Comparison of ENCODE assay signal across 17 cellular contexts in genomic region chr7:149770728-149771127, GRCh38. TPM values are rescaled to one million over a fixed set of nuclear protein-coding genes. Genes with fewer than 3 reads are reported as not detected.
DNase-seq lines count a peak whose midpoint lies in the region; ATAC-seq, FAIRE-seq and TF ChIP-seq lines count a peak whose summit lies in the region.
"Had no signal": no experiment of that assay in that cellular context is flagged by ENCODE, and none has a peak within 500 bp of the region (broad histone marks: within the 10 kb centered on the region; RNA-seq: fewer than 3 reads in every experiment).

No MANE protein-coding gene starts in this region.

- H3K4me2 ChIP-seq in A549 = peak overlapping the region; percentile 97; the same call in 2 of the 3 replicates

- POLR2A ChIA-PET in A549 (lab: Yijun Ruan, JAX) = no interaction called here
- POLR2A ChIA-PET in CD4-positive, alpha-beta memory T cell (lab: Charles Lee; ENCODE audit: partially characterized antibody) = interaction anchor here (1.0 kb wide), 2 partner anchors 99 to 146 kb away, joined by 3 read pairs; no protein-coding TSS in a partner anchor
- POLR2A ChIA-PET in activated CD8-positive, alpha-beta T cell treated with anti-CD3 and anti-CD28 coated beads for 36 hours (lab: Charles Lee) = interaction anchor here (0.5 kb wide), 1 partner anchor 447 kb away, joined by 3 read pairs; no protein-coding TSS in a partner anchor
- POLR2A ChIA-PET in naive thymus-derived CD4-positive, alpha-beta T cell (lab: Charles Lee) = no interaction called here

- H3K4me1 Mint-ChIP-seq in CD4-positive, alpha-beta memory T cell = peaks cover 0 to 17% (median 4%) of the 10 kb centered on the region in 4 donors
- H3K4me1 Mint-ChIP-seq in activated CD8-positive, alpha-beta T cell treated with anti-CD3 and anti-CD28 coated beads for 36 hours (ENCODE audit: low read depth) = peaks cover 12% of the 10 kb centered on the region
- peaks cover 2 to 29% (median 19%) of the 10 kb centered on the region in 7 donors for H3K4me1 Mint-ChIP-seq in naive thymus-derived CD4-positive, alpha-beta T cell

- CTCF ChIA-PET in A549 (lab: Yijun Ruan, JAX) = interaction anchor here (0.5 to 2.4 kb wide), 5 partner anchors 11 to 100 kb away, joined by 3 to 6 read pairs (median 3); no protein-coding TSS in a partner anchor
- CTCF ChIA-PET in CD4-positive, alpha-beta memory T cell (lab: Charles Lee; ENCODE audit: partially characterized antibody) = interaction anchor here (1.1 to 2.3 kb wide), 3 partner anchors 28 to 31 kb away, joined by 3 to 7 read pairs (median 3); no protein-coding TSS in a partner anchor
- CTCF ChIA-PET in activated CD8-positive, alpha-beta T cell treated with anti-CD3 and anti-CD28 coated beads for 36 hours (lab: Charles Lee) = interaction anchor here (1.3 to 1.8 kb wide), 3 partner anchors 37 to 108 kb away, joined by 3 to 5 read pairs (median 4); no protein-coding TSS in a partner anchor
- CTCF ChIA-PET in naive thymus-derived CD4-positive, alpha-beta T cell (lab: Charles Lee) = no interaction called here

- H3K9me3 ChIP-seq in A549 = no peaks in the 10 kb centered on the region
- H3K9me3 ChIP-seq in CD4-positive, alpha-beta memory T cell (ENCODE audit: control insufficient read depth in 1 of 2, low read length in 2 of 2) = no peaks in the 10 kb centered on the region
- no peaks in the 10 kb centered on the region for H3K9me3 ChIP-seq in naive thymus-derived CD4-positive, alpha-beta T cell (ENCODE audit: control insufficient read depth in 2 of 3, low read length in 3 of 3)
- H3K9me3 ChIP-seq: prostate gland, thyroid gland had no signal

- H3K4me1 ChIP-seq in A549 = peaks cover 16% of the 10 kb centered on the region
- H3K4me1 ChIP-seq in CD4-positive, alpha-beta memory T cell (ENCODE audit: insufficient read depth, low read length) = peaks cover 12% of the 10 kb centered on the region
- H3K4me1 ChIP-seq in naive thymus-derived CD4-positive, alpha-beta T cell (ENCODE audit: control insufficient read depth in 2 of 2, insufficient read depth in 2 of 2, low read length in 2 of 2) = peaks cover 5 to 8% of the 10 kb centered on the region in 2 donors
- H3K4me1 ChIP-seq: prostate gland had no signal

- H3K4me3 Mint-ChIP-seq in CD4-positive, alpha-beta memory T cell = peak overlapping the region; percentile 62 to 84 (median 74)
- peak overlapping the region; percentile 67 for H3K4me3 Mint-ChIP-seq in activated CD8-positive, alpha-beta T cell treated with anti-CD3 and anti-CD28 coated beads for 36 hours
- H3K4me3 Mint-ChIP-seq in naive thymus-derived CD4-positive, alpha-beta T cell = peak overlapping the region; percentile 16 to 88 (median 76)

- TF ChIP-seq CTCF in A549 (IDR thresholded peaks at IDR 0.05) = no peak
- no peak for TF ChIP-seq CTCF in activated CD8-positive, alpha-beta T cell treated with anti-CD3 and anti-CD28 coated beads for 36 hours (IDR thresholded peaks at IDR 0.05)

- no peaks in the 10 kb centered on the region for H3K36me3 ChIP-seq in CD4-positive, alpha-beta memory T cell (ENCODE audit: insufficient read depth, low read length)
- peaks cover 0 to 21% (median 0%) of the 10 kb centered on the region in 3 experiments for H3K36me3 ChIP-seq in naive thymus-derived CD4-positive, alpha-beta T cell (ENCODE audit: control insufficient read depth in 2 of 3, insufficient read depth in 3 of 3, low read length in 3 of 3)
- H3K36me3 ChIP-seq: brain microvascular endothelial cell, prostate gland, thyroid gland had no signal

- intact Hi-C loops in CD4-positive, alpha-beta memory T cell (cut with micrococcal nuclease) = no loop called here
- intact Hi-C loops in activated CD8-positive, alpha-beta T cell treated with anti-CD3 and anti-CD28 coated beads for 36 hours (cut with micrococcal nuclease) = no loop called here
- intact Hi-C loops in naive thymus-derived CD4-positive, alpha-beta T cell (cut with micrococcal nuclease) = loop anchor here (1.0 to 10.0 kb wide), 9 partner anchors 28 to 1582 kb away; partner anchors contain the start of genes ZNF862 (in 2 of the 2), ATP6V0E2 (in 1 of the 2), CHPF2 (in 1 of the 2) and ZNF783 (in 1 of the 2)
- intact Hi-C loops in head of caudate nucleus (cut with DNase I) = no loop called here

- no peak for TF ChIP-seq EP300 in A549 (IDR thresholded peaks at IDR 0.05)

- H3K9me3 Mint-ChIP-seq in CD4-positive, alpha-beta memory T cell = peaks cover 0 to 2% (median 0%) of the 10 kb centered on the region in 8 donors
- H3K9me3 Mint-ChIP-seq in activated CD8-positive, alpha-beta T cell treated with anti-CD3 and anti-CD28 coated beads for 36 hours = no peaks in the 10 kb centered on the region
- peaks cover 0 to 2% (median 0%) of the 10 kb centered on the region in 11 donors for H3K9me3 Mint-ChIP-seq in naive thymus-derived CD4-positive, alpha-beta T cell

- no peak for TF ChIP-seq RAD21 in A549 (conservative IDR thresholded peaks at IDR 0.05 in 1 of 2, IDR thresholded peaks at IDR 0.05 in 1 of 2)

- H3K27me3 Mint-ChIP-seq in CD4-positive, alpha-beta memory T cell = peaks cover 0 to 3% of the 10 kb centered on the region in 2 donors
- peaks cover 11% of the 10 kb centered on the region for H3K27me3 Mint-ChIP-seq in activated CD8-positive, alpha-beta T cell treated with anti-CD3 and anti-CD28 coated beads for 36 hours
- peaks cover 0 to 40% (median 0%) of the 10 kb centered on the region in 5 donors for H3K27me3 Mint-ChIP-seq in naive thymus-derived CD4-positive, alpha-beta T cell

- H3K27ac Mint-ChIP-seq in CD4-positive, alpha-beta memory T cell = peak overlapping the region in 2 of 7 donors; percentile 21 to 77
- no peak overlapping the region for H3K27ac Mint-ChIP-seq in activated CD8-positive, alpha-beta T cell treated with anti-CD3 and anti-CD28 coated beads for 36 hours
- peak overlapping the region in 5 of 9 donors; percentile 32 to 70 (median 58) for H3K27ac Mint-ChIP-seq in naive thymus-derived CD4-positive, alpha-beta T cell

- H3K36me3 Mint-ChIP-seq in CD4-positive, alpha-beta memory T cell = peaks cover 0 to 15% of the 10 kb centered on the region in 2 donors
- H3K36me3 Mint-ChIP-seq in activated CD8-positive, alpha-beta T cell treated with anti-CD3 and anti-CD28 coated beads for 36 hours (ENCODE audit: low read depth) = no peaks in the 10 kb centered on the region
- H3K36me3 Mint-ChIP-seq in naive thymus-derived CD4-positive, alpha-beta T cell = peaks cover 0 to 27% (median 10%) of the 10 kb centered on the region in 5 donors

- DNase-seq in A549 (ENCODE audit: low read depth in 1 of 2, low spot score in 1 of 2) (no peak), head of caudate nucleus (no peak), erythroblast (lab: John Stamatoyannopoulos, UW) (no peak)
- no peak for DNase-seq in CD4-positive, alpha-beta memory T cell
- DNase-seq in activated CD8-positive, alpha-beta T cell treated with anti-CD3 and anti-CD28 coated beads for 36 hours = no peak
- no peak for DNase-seq in naive thymus-derived CD4-positive, alpha-beta T cell
- no peak for DNase-seq in stimulated activated CD4-positive, alpha-beta T cell treated with anti-CD3 and anti-CD28 coated beads, Interleukin-15, amount 100 ng/mL, for 24 hours
- DNase-seq: brain microvascular endothelial cell, DMS153, NCI-H1417 treated with DMSO at 0.1 percent for 48 hours, NCI-H748 treated with DMSO at 0.1 percent for 48 hours had no signal

- H3K27ac ChIP-seq in A549 = peak overlapping the region; percentile 85 to 99; a peak in 4 of 6 replicates
- H3K27ac ChIP-seq in CD4-positive, alpha-beta memory T cell (ENCODE audit: low read depth, low read length) = no peak overlapping the region
- no peak overlapping the region for H3K27ac ChIP-seq in naive thymus-derived CD4-positive, alpha-beta T cell (ENCODE audit: low read depth, low read length)
- H3K27ac ChIP-seq: brain microvascular endothelial cell, SK-N-MC had no signal

- H3K4me3 ChIP-seq in A549 = no peak overlapping the region
- H3K4me3 ChIP-seq in CD4-positive, alpha-beta memory T cell (ENCODE audit: low read length in 2 of 2) = no peak overlapping the region
- no peak overlapping the region for H3K4me3 ChIP-seq in naive thymus-derived CD4-positive, alpha-beta T cell (ENCODE audit: low read length)

- 92% methylated on average over 3 of the region's 3 CpGs for WGBS in A549 (ENCODE audit: missing lambda C conversion rate)

- ATAC-seq in A549 (no peak), HG03460 (IDR thresholded peaks at IDR 0.05; ENCODE audit: unreplicated experiment) (no peak)
- no peak for ATAC-seq in activated CD8-positive, alpha-beta T cell treated with anti-CD3 and anti-CD28 coated beads for 36 hours
- ATAC-seq in naive thymus-derived CD4-positive, alpha-beta T cell = no peak

- H3K27me3 ChIP-seq in CD4-positive, alpha-beta memory T cell (ENCODE audit: insufficient read depth, low read length) = no peaks in the 10 kb centered on the region
- no peaks in the 10 kb centered on the region for H3K27me3 ChIP-seq in naive thymus-derived CD4-positive, alpha-beta T cell (ENCODE audit: control insufficient read depth in 2 of 2, insufficient read depth in 2 of 2, low read length in 2 of 2)
- H3K27me3 ChIP-seq: thyroid gland had no signal

- FAIRE-seq in A549 (lab: Jason Lieb, UNC) = no peak
- FAIRE-seq: GM12878, keratinocyte had no signal

- TF ChIP-seq POLR2A in A549 (IDR thresholded peaks at IDR 0.05; ENCODE audit: low read length) (no peak), erythroblast (IDR thresholded peaks at IDR 0.05; ENCODE audit: low read length) (no peak)

TF ChIP-seq in A549, 52 proteins besides CTCF, POLR2A, EP300 and RAD21 (continues in another document):
- no peak for TF ChIP-seq HOXB13 (CRISPR knock-in tag; IDR thresholded peaks at IDR 0.05; ENCODE audit: low read depth)
- TF ChIP-seq E2F6 (IDR thresholded peaks at IDR 0.05; ENCODE audit: borderline replicate concordance, low read depth) = no peak
- no peak for TF ChIP-seq CHD4 (IDR thresholded peaks at IDR 0.05; ENCODE audit: borderline replicate concordance)
- TF ChIP-seq SREBF2 (IDR thresholded peaks at IDR 0.05) = no peak
- no peak for TF ChIP-seq HDAC2 (IDR thresholded peaks at IDR 0.05)

RNA-seq across cellular contexts. Expression of gene ZNF467, which starts 2.7 kb away (rescaled TPM):
- polyA plus RNA-seq in A549 (2011; rRNA removed) (2.4 and 3.3 TPM in 2 replicates), A549 (2017; fragmentation: RNase III; extraction: RNeasy Plus Mini Kit Qiagen cat#74134 plus additional on column Dnase treatment) (2.0 to 4.1 TPM (median 3.1 TPM) in 3 replicates)
- 3.7 and 5.4 TPM in 2 replicates for polyA plus RNA-seq in A549 (2012; cell fraction: cytosol; rRNA removed)
- polyA plus RNA-seq in A549 (2012; cell fraction: nucleus; rRNA removed) = 9.2 and 14.9 TPM in 2 replicates
- polyA minus RNA-seq in A549 (2011; rRNA and poly(A)+ RNA removed) = 1.9 and 3.1 TPM in 2 replicates
- total RNA-seq in CD4-positive, alpha-beta memory T cell = 1 to 10 TPM; 2.3 to 2.7 TPM
- 1 to 10 TPM; 1.2 to 3.9 TPM for polyA plus RNA-seq in CD4-positive, alpha-beta memory T cell
- total RNA-seq in activated CD8-positive, alpha-beta T cell treated with anti-CD3 and anti-CD28 coated beads for 36 hours = under 1 TPM in 1 of 2 experiments, not detected in 1; 0.09 TPM
- total RNA-seq in naive thymus-derived CD4-positive, alpha-beta T cell = 10 to 100 TPM in 1 of 5 experiments, 1 to 10 TPM in 3, under 1 TPM in 1; 0.17 to 33.1 (median 4.5) TPM
- polyA plus RNA-seq in naive thymus-derived CD4-positive, alpha-beta T cell = 1 to 10 TPM; 6.8 to 9.8 TPM
- total RNA-seq: GM12878 had no signal
- polyA plus RNA-seq: GM12878 had no signal

Comparison
In these comparisons a context has a peak if more than half of its experiments do, and no peak if none do; other contexts are left out.
1. H3K27ac ChIP-seq: peak in A549 (2 of 2); none in CD4-positive, alpha-beta memory T cell (single experiment) and naive thymus-derived CD4-positive, alpha-beta T cell (single experiment).
2. POLR2A ChIA-PET loops: an anchor here in CD4-positive, alpha-beta memory T cell (1.0 kb wide) and activated CD8-positive, alpha-beta T cell treated with anti-CD3 and anti-CD28 coated beads for 36 hours (0.5 kb wide); none called in A549 and naive thymus-derived CD4-positive, alpha-beta T cell.
3. intact Hi-C loops: an anchor here in naive thymus-derived CD4-positive, alpha-beta T cell (1.0 to 10.0 kb wide); none called in CD4-positive, alpha-beta memory T cell, activated CD8-positive, alpha-beta T cell treated with anti-CD3 and anti-CD28 coated beads for 36 hours and head of caudate nucleus.
4. Peak in every context shown above with its lines, with median percentiles within 50 percentile points of each other: H3K4me3 Mint-ChIP-seq.